ENCODE assay signal across 1 cellular context in the genomic region with DNA sequence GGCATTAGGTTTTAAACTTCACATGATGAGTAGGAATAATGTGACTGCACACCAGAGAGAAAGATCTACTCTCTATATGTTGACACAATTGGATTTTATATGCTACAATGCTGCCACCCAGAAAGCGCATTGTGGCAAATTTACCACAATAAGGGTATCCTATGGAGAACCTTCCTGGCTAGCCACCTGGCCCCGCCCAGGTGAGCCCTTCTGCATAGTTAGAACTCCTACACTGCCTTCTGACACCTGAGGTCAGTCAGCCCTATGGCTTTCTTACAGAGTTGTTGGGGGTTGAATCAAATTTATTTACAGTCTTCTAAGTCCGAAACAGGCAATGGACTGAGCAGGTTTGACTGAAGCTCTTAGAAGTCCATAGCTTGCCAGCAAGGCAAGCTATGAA.
TF ChIP-seq lines count a peak whose summit lies in the region.

No MANE protein-coding gene starts in this region.

TF ChIP-seq in WTC11, 78 proteins besides CTCF, POLR2A, EP300 and RAD21 (continued from another document):
- TF ChIP-seq, protein P1, sequence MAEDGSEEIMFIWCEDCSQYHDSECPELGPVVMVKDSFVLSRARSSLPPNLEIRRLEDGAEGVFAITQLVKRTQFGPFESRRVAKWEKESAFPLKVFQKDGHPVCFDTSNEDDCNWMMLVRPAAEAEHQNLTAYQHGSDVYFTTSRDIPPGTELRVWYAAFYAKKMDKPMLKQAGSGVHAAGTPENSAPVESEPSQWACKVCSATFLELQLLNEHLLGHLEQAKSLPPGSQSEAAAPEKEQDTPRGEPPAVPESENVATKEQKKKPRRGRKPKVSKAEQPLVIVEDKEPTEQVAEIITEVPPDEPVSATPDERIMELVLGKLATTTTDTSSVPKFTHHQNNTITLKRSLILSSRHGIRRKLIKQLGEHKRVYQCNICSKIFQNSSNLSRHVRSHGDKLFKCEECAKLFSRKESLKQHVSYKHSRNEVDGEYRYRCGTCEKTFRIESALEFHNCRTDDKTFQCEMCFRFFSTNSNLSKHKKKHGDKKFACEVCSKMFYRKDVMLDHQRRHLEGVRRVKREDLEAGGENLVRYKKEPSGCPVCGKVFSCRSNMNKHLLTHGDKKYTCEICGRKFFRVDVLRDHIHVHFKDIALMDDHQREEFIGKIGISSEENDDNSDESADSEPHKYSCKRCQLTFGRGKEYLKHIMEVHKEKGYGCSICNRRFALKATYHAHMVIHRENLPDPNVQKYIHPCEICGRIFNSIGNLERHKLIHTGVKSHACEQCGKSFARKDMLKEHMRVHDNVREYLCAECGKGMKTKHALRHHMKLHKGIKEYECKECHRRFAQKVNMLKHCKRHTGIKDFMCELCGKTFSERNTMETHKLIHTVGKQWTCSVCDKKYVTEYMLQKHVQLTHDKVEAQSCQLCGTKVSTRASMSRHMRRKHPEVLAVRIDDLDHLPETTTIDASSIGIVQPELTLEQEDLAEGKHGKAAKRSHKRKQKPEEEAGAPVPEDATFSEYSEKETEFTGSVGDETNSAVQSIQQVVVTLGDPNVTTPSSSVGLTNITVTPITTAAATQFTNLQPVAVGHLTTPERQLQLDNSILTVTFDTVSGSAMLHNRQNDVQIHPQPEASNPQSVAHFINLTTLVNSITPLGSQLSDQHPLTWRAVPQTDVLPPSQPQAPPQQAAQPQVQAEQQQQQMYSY (CRISPR knock-in tag; IDR thresholded peaks at IDR 0.05), result no peak
- no peak for TF ChIP-seq ETV6 (CRISPR knock-in tag; IDR thresholded peaks at IDR 0.05)
- no peak for TF ChIP-seq CDX4 (CRISPR knock-in tag; IDR thresholded peaks at IDR 0.05; ENCODE audit: borderline replicate concordance)
- TF ChIP-seq, protein P2, sequence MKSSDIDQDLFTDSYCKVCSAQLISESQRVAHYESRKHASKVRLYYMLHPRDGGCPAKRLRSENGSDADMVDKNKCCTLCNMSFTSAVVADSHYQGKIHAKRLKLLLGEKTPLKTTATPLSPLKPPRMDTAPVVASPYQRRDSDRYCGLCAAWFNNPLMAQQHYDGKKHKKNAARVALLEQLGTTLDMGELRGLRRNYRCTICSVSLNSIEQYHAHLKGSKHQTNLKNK (CRISPR knock-in tag; IDR thresholded peaks at IDR 0.05), result no peak
- TF ChIP-seq TEAD4 (CRISPR knock-in tag; IDR thresholded peaks at IDR 0.05), result no peak
- TF ChIP-seq MAX (CRISPR knock-in tag; IDR thresholded peaks at IDR 0.05), result no peak
- TF ChIP-seq, protein P3, sequence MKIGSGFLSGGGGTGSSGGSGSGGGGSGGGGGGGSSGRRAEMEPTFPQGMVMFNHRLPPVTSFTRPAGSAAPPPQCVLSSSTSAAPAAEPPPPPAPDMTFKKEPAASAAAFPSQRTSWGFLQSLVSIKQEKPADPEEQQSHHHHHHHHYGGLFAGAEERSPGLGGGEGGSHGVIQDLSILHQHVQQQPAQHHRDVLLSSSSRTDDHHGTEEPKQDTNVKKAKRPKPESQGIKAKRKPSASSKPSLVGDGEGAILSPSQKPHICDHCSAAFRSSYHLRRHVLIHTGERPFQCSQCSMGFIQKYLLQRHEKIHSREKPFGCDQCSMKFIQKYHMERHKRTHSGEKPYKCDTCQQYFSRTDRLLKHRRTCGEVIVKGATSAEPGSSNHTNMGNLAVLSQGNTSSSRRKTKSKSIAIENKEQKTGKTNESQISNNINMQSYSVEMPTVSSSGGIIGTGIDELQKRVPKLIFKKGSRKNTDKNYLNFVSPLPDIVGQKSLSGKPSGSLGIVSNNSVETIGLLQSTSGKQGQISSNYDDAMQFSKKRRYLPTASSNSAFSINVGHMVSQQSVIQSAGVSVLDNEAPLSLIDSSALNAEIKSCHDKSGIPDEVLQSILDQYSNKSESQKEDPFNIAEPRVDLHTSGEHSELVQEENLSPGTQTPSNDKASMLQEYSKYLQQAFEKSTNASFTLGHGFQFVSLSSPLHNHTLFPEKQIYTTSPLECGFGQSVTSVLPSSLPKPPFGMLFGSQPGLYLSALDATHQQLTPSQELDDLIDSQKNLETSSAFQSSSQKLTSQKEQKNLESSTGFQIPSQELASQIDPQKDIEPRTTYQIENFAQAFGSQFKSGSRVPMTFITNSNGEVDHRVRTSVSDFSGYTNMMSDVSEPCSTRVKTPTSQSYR (CRISPR knock-in tag; IDR thresholded peaks at IDR 0.05), result no peak
- no peak for TF ChIP-seq FOXJ3 (CRISPR knock-in tag; IDR thresholded peaks at IDR 0.05; ENCODE audit: borderline replicate concordance)
- TF ChIP-seq SOX15 (CRISPR knock-in tag; IDR thresholded peaks at IDR 0.05), result no peak
- TF ChIP-seq, protein P4, sequence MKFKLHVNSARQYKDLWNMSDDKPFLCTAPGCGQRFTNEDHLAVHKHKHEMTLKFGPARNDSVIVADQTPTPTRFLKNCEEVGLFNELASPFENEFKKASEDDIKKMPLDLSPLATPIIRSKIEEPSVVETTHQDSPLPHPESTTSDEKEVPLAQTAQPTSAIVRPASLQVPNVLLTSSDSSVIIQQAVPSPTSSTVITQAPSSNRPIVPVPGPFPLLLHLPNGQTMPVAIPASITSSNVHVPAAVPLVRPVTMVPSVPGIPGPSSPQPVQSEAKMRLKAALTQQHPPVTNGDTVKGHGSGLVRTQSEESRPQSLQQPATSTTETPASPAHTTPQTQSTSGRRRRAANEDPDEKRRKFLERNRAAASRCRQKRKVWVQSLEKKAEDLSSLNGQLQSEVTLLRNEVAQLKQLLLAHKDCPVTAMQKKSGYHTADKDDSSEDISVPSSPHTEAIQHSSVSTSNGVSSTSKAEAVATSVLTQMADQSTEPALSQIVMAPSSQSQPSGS (CRISPR knock-in tag; IDR thresholded peaks at IDR 0.05; ENCODE audit: borderline replicate concordance, low read depth), result no peak
- TF ChIP-seq, protein P5, sequence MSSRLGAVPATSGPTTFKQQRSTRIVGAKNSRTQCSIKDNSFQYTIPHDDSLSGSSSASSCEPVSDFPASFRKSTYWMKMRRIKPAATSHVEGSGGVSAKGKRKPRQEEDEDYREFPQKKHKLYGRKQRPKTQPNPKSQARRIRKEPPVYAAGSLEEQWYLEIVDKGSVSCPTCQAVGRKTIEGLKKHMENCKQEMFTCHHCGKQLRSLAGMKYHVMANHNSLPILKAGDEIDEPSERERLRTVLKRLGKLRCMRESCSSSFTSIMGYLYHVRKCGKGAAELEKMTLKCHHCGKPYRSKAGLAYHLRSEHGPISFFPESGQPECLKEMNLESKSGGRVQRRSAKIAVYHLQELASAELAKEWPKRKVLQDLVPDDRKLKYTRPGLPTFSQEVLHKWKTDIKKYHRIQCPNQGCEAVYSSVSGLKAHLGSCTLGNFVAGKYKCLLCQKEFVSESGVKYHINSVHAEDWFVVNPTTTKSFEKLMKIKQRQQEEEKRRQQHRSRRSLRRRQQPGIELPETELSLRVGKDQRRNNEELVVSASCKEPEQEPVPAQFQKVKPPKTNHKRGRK (CRISPR knock-in tag; IDR thresholded peaks at IDR 0.05; ENCODE audit: borderline replicate concordance), result no peak
